8 cellular contexts compared by ENCODE assay signal in genomic region chr5:154783774-154784460, GRCh38. TPM values are rescaled to one million over a fixed set of nuclear protein-coding genes. Genes with fewer than 3 reads are reported as not detected.
DNase-seq lines count a peak whose midpoint lies in the region; ATAC-seq, FAIRE-seq and TF ChIP-seq lines count a peak whose summit lies in the region.

No MANE protein-coding gene starts in this region.

- H3K27me3 Mint-ChIP-seq in activated CD8-positive, alpha-beta T cell treated with anti-CD3 and anti-CD28 coated beads for 36 hours = no peaks in the 10 kb centered on the region
- no peaks in the 10 kb centered on the region for H3K27me3 Mint-ChIP-seq in naive B cell

- no peak for TF ChIP-seq CTCF in activated CD8-positive, alpha-beta T cell treated with anti-CD3 and anti-CD28 coated beads for 36 hours (IDR thresholded peaks at IDR 0.05)

- ATAC-seq in GM18520 (IDR thresholded peaks at IDR 0.05; ENCODE audit: unreplicated experiment) (peak; percentile 66), HG02588 (IDR thresholded peaks at IDR 0.05; ENCODE audit: unreplicated experiment) (peak; percentile 43), naive B cell (ENCODE audit: low read depth in 2 of 2) (no peak)
- ATAC-seq in activated CD8-positive, alpha-beta T cell treated with anti-CD3 and anti-CD28 coated beads for 36 hours = peak; percentile 50

- peak; percentile 17 for DNase-seq in activated CD8-positive, alpha-beta T cell treated with anti-CD3 and anti-CD28 coated beads for 36 hours
- no peak for DNase-seq in naive B cell
- DNase-seq in DMS153 treated with DMSO at 0.1 percent for 48 hours (lab: John Stamatoyannopoulos, UW; ENCODE audit: unreplicated experiment) = no peak
- no peak for DNase-seq in NCI-H446 treated with DMSO at 0.1 percent for 48 hours (lab: John Stamatoyannopoulos, UW)
- no peak for DNase-seq in posterior cingulate gyrus
- no peak for DNase-seq in H54 (ENCODE audit: insufficient read length, low spot score)

- no peak overlapping the region for H3K4me3 Mint-ChIP-seq in activated CD8-positive, alpha-beta T cell treated with anti-CD3 and anti-CD28 coated beads for 36 hours
- peak overlapping the region in 1 of 8 donors; percentile 64 for H3K4me3 Mint-ChIP-seq in naive B cell

- H3K27ac Mint-ChIP-seq in activated CD8-positive, alpha-beta T cell treated with anti-CD3 and anti-CD28 coated beads for 36 hours = peak overlapping the region; percentile 80
- H3K27ac Mint-ChIP-seq in naive B cell = peak overlapping the region in 4 of 6 donors; percentile 20 to 95 (median 64)

- TF ChIP-seq POLR2A in H54 (IDR thresholded peaks at IDR 0.05; ENCODE audit: low read depth, low read length) = no peak

- CTCF ChIA-PET in activated CD8-positive, alpha-beta T cell treated with anti-CD3 and anti-CD28 coated beads for 36 hours (lab: Charles Lee) = interaction anchor here (0.9 to 1.6 kb wide), 2 partner anchors 10 kb away, joined by 3 read pairs; no protein-coding TSS in a partner anchor

- FAIRE-seq in H54 (lab: Jason Lieb, UNC) = no peak

- H3K36me3 Mint-ChIP-seq in activated CD8-positive, alpha-beta T cell treated with anti-CD3 and anti-CD28 coated beads for 36 hours (ENCODE audit: low read depth) = peaks cover 27% of the 10 kb centered on the region
- no peaks in the 10 kb centered on the region for H3K36me3 Mint-ChIP-seq in naive B cell

- intact Hi-C loops in activated CD8-positive, alpha-beta T cell treated with anti-CD3 and anti-CD28 coated beads for 36 hours (cut with micrococcal nuclease) = no loop called here
- intact Hi-C loops in posterior cingulate gyrus (cut with DNase I) = no loop called here

- H3K9me3 Mint-ChIP-seq in activated CD8-positive, alpha-beta T cell treated with anti-CD3 and anti-CD28 coated beads for 36 hours = no peaks in the 10 kb centered on the region
- no peaks in the 10 kb centered on the region for H3K9me3 Mint-ChIP-seq in naive B cell

- H3K4me1 Mint-ChIP-seq in activated CD8-positive, alpha-beta T cell treated with anti-CD3 and anti-CD28 coated beads for 36 hours (ENCODE audit: low read depth) = peaks cover 88% of the 10 kb centered on the region
- H3K4me1 Mint-ChIP-seq in naive B cell = peaks cover 64 to 97% (median 96%) of the 10 kb centered on the region in 3 donors

- POLR2A ChIA-PET in activated CD8-positive, alpha-beta T cell treated with anti-CD3 and anti-CD28 coated beads for 36 hours (lab: Charles Lee) = interaction anchor here (1.0 to 7.1 kb wide), 3 partner anchors 16 to 24 kb away, joined by 3 to 52 read pairs (median 3); no protein-coding TSS in a partner anchor

RNA-seq across cellular contexts. Expression of gene LARP1, which starts 28.7 kb away (rescaled TPM):
- 100 to 1,000 TPM; 214 to 218 TPM for total RNA-seq in activated CD8-positive, alpha-beta T cell treated with anti-CD3 and anti-CD28 coated beads for 36 hours
- 10 to 100 TPM in 4 of 6 donors, 1 to 10 TPM in 2; 4.3 to 22.7 (median 11.1) TPM for polyA plus RNA-seq in naive B cell (ENCODE audit: low read depth in 6 of 6)

Comparison
In these comparisons a context has a peak if more than half of its experiments do, and no peak if none do; other contexts are left out.
1. ATAC-seq: peak in GM18520 (single experiment), HG02588 (single experiment) and activated CD8-positive, alpha-beta T cell treated with anti-CD3 and anti-CD28 coated beads for 36 hours (single experiment); none in naive B cell (0 of 2).